16 cellular contexts compared by ENCODE assay signal in genomic region chr9:438066-438465, GRCh38.
A peak's percentile ranks its signal among the peaks of the same experiment; 100 is the strongest.
DNase-seq lines count a peak whose midpoint lies in the region; TF ChIP-seq lines count a peak whose summit lies in the region.
"Had no signal": no experiment of that assay in that cellular context is flagged by ENCODE, and none has a peak within 500 bp of the region (broad histone marks: within the 10 kb centered on the region; RNA-seq: fewer than 3 reads in every experiment).

No MANE protein-coding gene starts in this region.

- no peak overlapping the region for H3K4me3 ChIP-seq in choroid plexus epithelial cell (ENCODE audit: low read depth, low read length)
- H3K4me3 ChIP-seq in transverse colon: no peak overlapping the region
- H3K4me3 ChIP-seq: mucosa of descending colon, psoas muscle had no signal

- TF ChIP-seq CTCF in choroid plexus epithelial cell (conservative IDR thresholded peaks at IDR 0.05; ENCODE audit: low read depth, low read length) (no peak), transverse colon (IDR thresholded peaks at IDR 0.05) (no peak)

- WGBS in transverse colon (ENCODE audit: low coverage in 1 of 2), 2 donors: 41 to 100% methylated on average over 1 to 2 of the region's 2 CpGs

- H3K9me3 ChIP-seq in transverse colon: no peaks in the 10 kb centered on the region
- H3K9me3 ChIP-seq: mucosa of descending colon, psoas muscle had no signal

- no peak overlapping the region for H3K4me3 Mint-ChIP-seq in activated T-cell treated with anti-CD3 and anti-CD28 coated beads, Interleukin-2, amount 50 U/mL, for 24 hours

- peaks cover 97% of the 10 kb centered on the region for H3K36me3 Mint-ChIP-seq in activated T-cell treated with anti-CD3 and anti-CD28 coated beads, Interleukin-2, amount 50 U/mL, for 24 hours (ENCODE audit: low read depth)

- H3K27me3 ChIP-seq in transverse colon: no peaks in the 10 kb centered on the region

- peak overlapping the region; percentile 10 for H3K27ac Mint-ChIP-seq in activated T-cell treated with anti-CD3 and anti-CD28 coated beads, Interleukin-2, amount 50 U/mL, for 24 hours

- TF ChIP-seq POLR2A in transverse colon (IDR thresholded peaks at IDR 0.05): no peak

- in situ Hi-C loops in transverse colon (cut with MboI; ENCODE audit: low pct_ligation_motif_present in 1 of 4, low pct_unique_long_range_greater_than_20kb in 1 of 4, low sequenced_read_pairs in 3 of 4): no loop called here

- TF ChIP-seq EP300 in transverse colon (IDR thresholded peaks at IDR 0.05; ENCODE audit: low read depth): no peak

- no peaks in the 10 kb centered on the region for H3K4me1 Mint-ChIP-seq in activated T-cell treated with anti-CD3 and anti-CD28 coated beads, Interleukin-2, amount 50 U/mL, for 24 hours (ENCODE audit: low read depth)

- H3K4me1 ChIP-seq in transverse colon: no peaks in the 10 kb centered on the region
- H3K4me1 ChIP-seq: psoas muscle had no signal

- DNase-seq in activated T-cell treated with anti-CD3 and anti-CD28 coated beads, Interleukin-2, amount 50 U/mL, for 24 hours: no peak
- DNase-seq in activated T-cell treated with anti-CD3 and anti-CD28 coated beads, Interleukin-2, amount 50 U/mL, for 48 hours: no peak
- peak; percentile 32 for DNase-seq in choroid plexus epithelial cell (ENCODE audit: low read depth)
- DNase-seq in iris pigment epithelial cell (ENCODE audit: low read depth): peak; percentile 64
- no peak for DNase-seq in transverse colon
- no peak for DNase-seq in dermis blood vessel endothelial cell
- DNase-seq in SKM-1 (lab: John Stamatoyannopoulos, UW; ENCODE audit: unreplicated experiment): no peak
- no peak for DNase-seq in SW480 (ENCODE audit: low spot score)
- DNase-seq: activated CD4-positive, alpha-beta T cell treated with anti-CD3 and anti-CD28 coated beads, Interleukin-2, amount 50 U/mL, for 1 hour; activated effector memory CD4-positive, alpha-beta T cell treated with Interleukin-2 at 50 U/mL for 16 hours; cerebellar nuclear complex; mucosa of descending colon; NCI-H1105; NCI-H446 treated with DMSO at 0.1 percent for 48 hours; psoas muscle; T-helper 2 cell had no signal

- no peaks in the 10 kb centered on the region for H3K9me3 Mint-ChIP-seq in activated T-cell treated with anti-CD3 and anti-CD28 coated beads, Interleukin-2, amount 50 U/mL, for 24 hours

- peaks cover 0 to 3% (median 0%) of the 10 kb centered on the region in 4 donors for H3K36me3 ChIP-seq in transverse colon

- peak overlapping the region; percentile 17 to 63 (median 35) for H3K27ac ChIP-seq in transverse colon
- H3K27ac ChIP-seq: psoas muscle had no signal

- H3K27me3 Mint-ChIP-seq in activated T-cell treated with anti-CD3 and anti-CD28 coated beads, Interleukin-2, amount 50 U/mL, for 24 hours: no peaks in the 10 kb centered on the region

- intact Hi-C loops in transverse colon (cut with DNase I; ENCODE audit: low total_unique reads): no loop called here

Comparison
In these comparisons a context has a peak if more than half of its experiments do, and no peak if none do; other contexts are left out.
1. DNase-seq: peak in choroid plexus epithelial cell (single experiment) and iris pigment epithelial cell (single experiment); none in activated T-cell treated with anti-CD3 and anti-CD28 coated beads, Interleukin-2, amount 50 U/mL, for 24 hours (single experiment), activated T-cell treated with anti-CD3 and anti-CD28 coated beads, Interleukin-2, amount 50 U/mL, for 48 hours (0 of 2), transverse colon (single experiment), dermis blood vessel endothelial cell (single experiment), SKM-1 (single experiment) and SW480 (single experiment).